10 cellular contexts compared by ENCODE assay signal in genomic region chr17:59761385-59762021, GRCh38. TPM values are rescaled to one million over a fixed set of nuclear protein-coding genes. Genes with fewer than 3 reads are reported as not detected.
DNase-seq lines count a peak whose midpoint lies in the region; ATAC-seq and TF ChIP-seq lines count a peak whose summit lies in the region.
"Had no signal": no experiment of that assay in that cellular context is flagged by ENCODE, and none has a peak within 500 bp of the region (broad histone marks: within the 10 kb centered on the region; RNA-seq: fewer than 3 reads in every experiment).

No MANE protein-coding gene starts in this region.

- H3K4me1 Mint-ChIP-seq in WTC11 (peaks cover 8% of the 10 kb centered on the region), endothelial cell (ENCODE audit: unreplicated experiment) (no peaks in the 10 kb centered on the region)
- H3K4me1 Mint-ChIP-seq in CD8-positive, alpha-beta memory T cell = peaks cover 9 to 20% (median 12%) of the 10 kb centered on the region in 3 donors

- H3K9ac ChIP-seq in GM23248 (peak overlapping the region; percentile 78), skeletal muscle tissue (ENCODE audit: low read depth in 1 of 3, low read length in 3 of 3) (no peak overlapping the region)

- CTCF ChIA-PET in WTC11 (lab: Charles Lee) = no interaction called here
- CTCF ChIA-PET in CD8-positive, alpha-beta memory T cell (lab: Charles Lee) = no interaction called here

- H3K36me3 Mint-ChIP-seq in WTC11 = peaks cover 25% of the 10 kb centered on the region
- H3K36me3 Mint-ChIP-seq in endothelial cell (ENCODE audit: low read depth, unreplicated experiment) = peaks cover 5% of the 10 kb centered on the region
- peaks cover 9 to 40% (median 9%) of the 10 kb centered on the region in 3 donors for H3K36me3 Mint-ChIP-seq in CD8-positive, alpha-beta memory T cell

- peaks cover 49% of the 10 kb centered on the region for H3F3A ChIP-seq in GM23248 (ENCODE audit: insufficient read depth)

- no peak overlapping the region for H3K4me3 Mint-ChIP-seq in WTC11
- H3K4me3 Mint-ChIP-seq in endothelial cell (ENCODE audit: unreplicated experiment) = no peak overlapping the region
- peak overlapping the region in 2 of 7 donors; percentile 14 to 29 for H3K4me3 Mint-ChIP-seq in CD8-positive, alpha-beta memory T cell

- TF ChIP-seq CTCF in WTC11 (IDR thresholded peaks at IDR 0.05) (no peak), foreskin fibroblast (IDR thresholded peaks at IDR 0.05; ENCODE audit: low read depth, low read length) (no peak), endothelial cell (IDR thresholded peaks at IDR 0.05; ENCODE audit: unreplicated experiment) (no peak)

- H3K4me1 ChIP-seq in GM23248 (ENCODE audit: insufficient read depth) (peaks cover 54% of the 10 kb centered on the region), skeletal muscle tissue (ENCODE audit: control insufficient read depth in 3 of 3, insufficient read depth in 3 of 3, low read length in 3 of 3) (no peaks in the 10 kb centered on the region)
- peaks cover 3% of the 10 kb centered on the region for H3K4me1 ChIP-seq in CD8-positive, alpha-beta memory T cell (ENCODE audit: insufficient read depth, low read length)

- H3K9me3 Mint-ChIP-seq in WTC11 = peaks cover 7% of the 10 kb centered on the region
- H3K9me3 Mint-ChIP-seq in endothelial cell (ENCODE audit: unreplicated experiment) = no peaks in the 10 kb centered on the region
- H3K9me3 Mint-ChIP-seq in CD8-positive, alpha-beta memory T cell = peaks cover 0 to 7% (median 0%) of the 10 kb centered on the region in 5 donors

- 42 to 43% methylated on average over 3 of the region's 3 CpGs for WGBS in GM23248 (ENCODE audit: low coverage in 1 of 2, low lambda C conversion rate in 2 of 2, missing lambda C conversion rate in 2 of 2), 2 experiments

- H3K9me2 ChIP-seq in GM23248 (ENCODE audit: insufficient read depth) = no peaks in the 10 kb centered on the region

- no peaks in the 10 kb centered on the region for H3K27me3 Mint-ChIP-seq in WTC11 (ENCODE audit: low read depth)
- no peaks in the 10 kb centered on the region for H3K27me3 Mint-ChIP-seq in endothelial cell (ENCODE audit: unreplicated experiment)
- no peaks in the 10 kb centered on the region for H3K27me3 Mint-ChIP-seq in CD8-positive, alpha-beta memory T cell

- in situ Hi-C loops in GM23248 (cut with MboI) = no loop called here

- no peak; the same call in 1 of the 2 replicates for ATAC-seq in WTC11

- H3K79me2 ChIP-seq in GM23248 (ENCODE audit: insufficient read depth) = peaks cover 70% of the 10 kb centered on the region

- H3K9me3 ChIP-seq in GM23248 (ENCODE audit: low read depth) (no peaks in the 10 kb centered on the region), skeletal muscle tissue (ENCODE audit: control insufficient read depth in 3 of 3, low read length in 3 of 3) (no peaks in the 10 kb centered on the region)
- H3K9me3 ChIP-seq in CD8-positive, alpha-beta memory T cell (ENCODE audit: low read length) = no peaks in the 10 kb centered on the region

- POLR2A ChIA-PET in WTC11 (lab: Charles Lee) = interaction anchor here (0.7 kb wide), 1 partner anchor 77 kb away, joined by 3 read pairs; no protein-coding TSS in a partner anchor
- POLR2A ChIA-PET in CD8-positive, alpha-beta memory T cell (lab: Charles Lee) = interaction anchor here (0.5 kb wide), 1 partner anchor 102 kb away, joined by 3 read pairs; no protein-coding TSS in a partner anchor

- H3K36me3 ChIP-seq in GM23248 (ENCODE audit: low read depth) (no peaks in the 10 kb centered on the region), skeletal muscle tissue (ENCODE audit: control insufficient read depth in 3 of 3, insufficient read depth in 3 of 3, low read length in 3 of 3) (peaks cover 0 to 9% (median 8%) of the 10 kb centered on the region in 3 donors)
- H3K36me3 ChIP-seq in CD8-positive, alpha-beta memory T cell (ENCODE audit: insufficient read depth, low read length) = peaks cover 4% of the 10 kb centered on the region

- intact Hi-C loops in posterior cingulate gyrus (cut with DNase I) = no loop called here

- H3K27me3 ChIP-seq in GM23248 (replicated peaks; ENCODE audit: insufficient read depth) = no peaks in the 10 kb centered on the region
- no peaks in the 10 kb centered on the region for H3K27me3 ChIP-seq in skeletal muscle tissue (ENCODE audit: control insufficient read depth in 3 of 3, insufficient read depth in 3 of 3, low read length in 3 of 3)
- no peaks in the 10 kb centered on the region for H3K27me3 ChIP-seq in CD8-positive, alpha-beta memory T cell (ENCODE audit: insufficient read depth, low read length, poor library complexity, severe bottlenecking)

- H2AFZ ChIP-seq in GM23248 = no peak overlapping the region

- DNase-seq in GM23248 (peak; percentile 52), WTC11 (ENCODE audit: low spot score) (no peak), foreskin fibroblast (peak; percentile 58 to 72), OCI-M2 (lab: John Stamatoyannopoulos, UW; ENCODE audit: unreplicated experiment) (no peak), endothelial cell (ENCODE audit: low spot score) (no peak), posterior cingulate gyrus (no peak)
- no peak for DNase-seq in CD8-positive, alpha-beta memory T cell
- DNase-seq: SIG-M5 had no signal

- H3K27ac ChIP-seq in GM23248 = peak overlapping the region; percentile 95
- H3K27ac ChIP-seq in skeletal muscle tissue (ENCODE audit: low read depth, low read length) = peak overlapping the region; percentile 19
- no peak overlapping the region for H3K27ac ChIP-seq in CD8-positive, alpha-beta memory T cell (ENCODE audit: low read depth, low read length)

- no peaks in the 10 kb centered on the region for H4K20me1 ChIP-seq in GM23248 (ENCODE audit: insufficient read depth)

- H3K27ac Mint-ChIP-seq in WTC11 = peak overlapping the region; percentile 75
- H3K27ac Mint-ChIP-seq in endothelial cell (ENCODE audit: unreplicated experiment) = no peak overlapping the region
- peak overlapping the region in 2 of 8 donors; percentile 49 to 75 for H3K27ac Mint-ChIP-seq in CD8-positive, alpha-beta memory T cell

- H3K4me2 ChIP-seq in GM23248 (ENCODE audit: unreplicated experiment) = peak overlapping the region; percentile 59

- H3K4me3 ChIP-seq in GM23248 (peak overlapping the region; percentile 6; the same call in 1 of the 2 replicates), foreskin fibroblast (ENCODE audit: low read depth in 1 of 2, low read length in 2 of 2) (no peak overlapping the region), skeletal muscle tissue (ENCODE audit: low read length in 3 of 3) (no peak overlapping the region)
- H3K4me3 ChIP-seq in CD8-positive, alpha-beta memory T cell (ENCODE audit: low read length) = no peak overlapping the region
- H3K4me3 ChIP-seq: lung had no signal

TF ChIP-seq in WTC11, 78 proteins besides CTCF, POLR2A, EP300 and RAD21 (continues in another document):
- no peak for TF ChIP-seq GTF2I (CRISPR knock-in tag; conservative IDR thresholded peaks at IDR 0.05)
- no peak for TF ChIP-seq MXD4 (CRISPR knock-in tag; IDR thresholded peaks at IDR 0.05; ENCODE audit: borderline replicate concordance)
- no peak for TF ChIP-seq IRF2 (CRISPR knock-in tag; IDR thresholded peaks at IDR 0.05; ENCODE audit: borderline replicate concordance, low read depth)
- no peak for TF ChIP-seq SOX15 (CRISPR knock-in tag; IDR thresholded peaks at IDR 0.05)
- TF ChIP-seq ZNF281 (CRISPR knock-in tag; IDR thresholded peaks at IDR 0.05) = no peak
- TF ChIP-seq TEAD4 (CRISPR knock-in tag; IDR thresholded peaks at IDR 0.05) = no peak
- no peak for TF ChIP-seq PREB (CRISPR knock-in tag; IDR thresholded peaks at IDR 0.05; ENCODE audit: borderline replicate concordance)
- TF ChIP-seq ZNF396 (CRISPR knock-in tag; IDR thresholded peaks at IDR 0.05; ENCODE audit: borderline replicate concordance) = no peak

RNA-seq across cellular contexts. Expression of gene VMP1, which starts 54.0 kb away (rescaled TPM):
- 214 and 216 TPM in 2 replicates for total RNA-seq in GM23248 (2014; rRNA removed; shearing (Covaris generic))
- polyA plus RNA-seq in GM23248 (2016; fragmentation: Nextera tagmentation; extraction: Ambion mirVana) = 120 and 134 TPM in 2 replicates
- total RNA-seq in WTC11 (2021) = 72.8 to 79.1 TPM (median 72.9 TPM) in 3 replicates
- 128 TPM for total RNA-seq in skeletal muscle tissue
- total RNA-seq in endothelial cell (ENCODE audit: unreplicated experiment) = 64.9 TPM
- 100 to 1,000 TPM; 150 to 151 TPM for total RNA-seq in CD8-positive, alpha-beta memory T cell
- polyA plus RNA-seq in CD8-positive, alpha-beta memory T cell = 57.0 TPM

RNA-seq across cellular contexts. Expression of gene PTRH2, which starts 54.3 kb away (rescaled TPM):
- 18.2 and 19.1 TPM in 2 replicates for total RNA-seq in GM23248 (2014; rRNA removed; shearing (Covaris generic))
- 33.7 and 34.4 TPM in 2 replicates for polyA plus RNA-seq in GM23248 (2016; fragmentation: Nextera tagmentation; extraction: Ambion mirVana)
- total RNA-seq in WTC11 (2021) (30.0 to 32.6 TPM (median 30.5 TPM) in 3 replicates), skeletal muscle tissue (18.3 TPM), endothelial cell (ENCODE audit: unreplicated experiment) (15.4 TPM)
- 10 to 100 TPM; 38.5 to 43.6 TPM for total RNA-seq in CD8-positive, alpha-beta memory T cell
- 15.9 TPM for polyA plus RNA-seq in CD8-positive, alpha-beta memory T cell

Comparison
In these comparisons a context has a peak if more than half of its experiments do, and no peak if none do; other contexts are left out.
1. DNase-seq: peak in GM23248 (single experiment) and foreskin fibroblast (2 of 2); none in WTC11 (single experiment), OCI-M2 (single experiment), endothelial cell (single experiment), CD8-positive, alpha-beta memory T cell (0 of 5) and posterior cingulate gyrus (0 of 10).